ENCODE assay signal across 1 cellular context in the genomic region with DNA sequence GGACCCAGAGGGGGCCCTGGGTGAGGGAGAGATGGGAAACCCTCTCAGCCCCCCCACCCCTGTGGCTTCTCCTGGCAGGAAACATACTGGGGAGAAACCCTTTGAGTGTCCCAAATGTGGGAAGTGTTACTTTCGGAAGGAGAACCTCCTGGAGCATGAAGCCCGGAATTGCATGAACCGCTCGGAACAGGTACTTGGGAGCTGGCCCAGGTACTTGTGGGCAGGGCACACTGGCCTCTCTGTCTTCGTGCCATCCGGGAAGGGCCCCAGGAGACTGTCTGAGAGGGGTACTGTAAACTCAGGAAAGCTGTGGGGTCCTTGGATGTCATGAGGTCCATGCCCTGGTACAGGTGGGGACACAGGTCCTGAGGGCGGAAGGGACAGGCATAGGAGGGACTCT.
TF ChIP-seq lines count a peak whose summit lies in the region.

No MANE protein-coding gene starts in this region.

TF ChIP-seq in HepG2, 621 proteins besides CTCF, POLR2A, EP300 and RAD21:
- TF ChIP-seq KAT7 (CRISPR knock-in tag; IDR thresholded peaks at IDR 0.05; ENCODE audit: borderline replicate concordance) (no peak), RORA (CRISPR knock-in tag; IDR thresholded peaks at IDR 0.05) (no peak), MATR3 (CRISPR knock-in tag; IDR thresholded peaks at IDR 0.05) (no peak), KAT8 (CRISPR knock-in tag; IDR thresholded peaks at IDR 0.05) (no peak), DNMT1 (CRISPR knock-in tag; IDR thresholded peaks at IDR 0.05) (no peak), ZNF225 (CRISPR knock-in tag; IDR thresholded peaks at IDR 0.05) (no peak), ARID2 (CRISPR knock-in tag; IDR thresholded peaks at IDR 0.05; ENCODE audit: borderline replicate concordance) (no peak), ZNF143 (CRISPR knock-in tag; IDR thresholded peaks at IDR 0.05) (no peak), SP140L (CRISPR knock-in tag; IDR thresholded peaks at IDR 0.05; ENCODE audit: borderline replicate concordance) (no peak), SMAD1 (CRISPR knock-in tag; IDR thresholded peaks at IDR 0.05; ENCODE audit: borderline replicate concordance, low read depth) (no peak)
